8 cellular contexts compared by ENCODE assay signal in genomic region chr6:83884523-83884922, GRCh38. TPM values are rescaled to one million over a fixed set of nuclear protein-coding genes. Genes with fewer than 3 reads are reported as not detected.
A peak's percentile ranks its signal among the peaks of the same experiment; 100 is the strongest.
DNase-seq lines count a peak whose midpoint lies in the region; ATAC-seq and TF ChIP-seq lines count a peak whose summit lies in the region.

No MANE protein-coding gene starts in this region.

- H4K20me1 ChIP-seq in OCI-LY7 (ENCODE audit: insufficient read depth, low read length): peaks cover 30% of the 10 kb centered on the region

- no peak overlapping the region for H3K4me3 Mint-ChIP-seq in activated T-cell treated with anti-CD3 and anti-CD28 coated beads, Interleukin-2, amount 50 U/mL, for 4 hours

- H3K27me3 Mint-ChIP-seq in activated T-cell treated with anti-CD3 and anti-CD28 coated beads, Interleukin-2, amount 50 U/mL, for 4 hours (ENCODE audit: low read depth): no peaks in the 10 kb centered on the region

- POLR2A ChIA-PET in OCI-LY7 (lab: Charles Lee): no interaction called here

- peaks cover 15% of the 10 kb centered on the region for H3K4me1 Mint-ChIP-seq in activated T-cell treated with anti-CD3 and anti-CD28 coated beads, Interleukin-2, amount 50 U/mL, for 4 hours (ENCODE audit: low read depth)

- no peak overlapping the region for H3K4me3 ChIP-seq in OCI-LY7 (ENCODE audit: low read depth, low read length, poor library complexity, severe bottlenecking)

- peak; percentile 58 to 59 for ATAC-seq in activated T-cell treated with anti-CD3 and anti-CD28 coated beads, Interleukin-2, amount 50 U/mL, for 4 hours
- ATAC-seq in GM21737 (IDR thresholded peaks at IDR 0.05; ENCODE audit: unreplicated experiment): peak; percentile 56

- H3K9me2 ChIP-seq in OCI-LY7 (ENCODE audit: insufficient read depth, low read length): no peaks in the 10 kb centered on the region

- no peaks in the 10 kb centered on the region for H3K9me3 Mint-ChIP-seq in activated T-cell treated with anti-CD3 and anti-CD28 coated beads, Interleukin-2, amount 50 U/mL, for 4 hours

- peaks cover 29% of the 10 kb centered on the region; the same call in 1 of the 2 replicates for H3K79me2 ChIP-seq in OCI-LY7 (ENCODE audit: insufficient read depth, low read depth, low read length)

- no peak overlapping the region for H2AFZ ChIP-seq in OCI-LY7 (ENCODE audit: low read length)

- no peak overlapping the region for H3K27ac ChIP-seq in OCI-LY7 (ENCODE audit: low read depth, low read length, poor library complexity, severe bottlenecking)

- intact Hi-C loops in OCI-LY7 (cut with micrococcal nuclease; ENCODE audit: unreplicated experiment): loop anchor here (2.0 kb wide), 1 partner anchor 336 kb away; no protein-coding TSS in a partner anchor

- peak; percentile 88 for TF ChIP-seq CTCF in OCI-LY7 (conservative IDR thresholded peaks at IDR 0.05; ENCODE audit: low read length)

- no peaks in the 10 kb centered on the region for H3K9me3 ChIP-seq in OCI-LY7 (ENCODE audit: low read length)

- H3K36me3 ChIP-seq in OCI-LY7 (ENCODE audit: insufficient read depth, low read length): 0 out of 2 replicates have a peak, but pooled peaks cover 4% of the 10 kb centered on the region

- H3K36me3 Mint-ChIP-seq in activated T-cell treated with anti-CD3 and anti-CD28 coated beads, Interleukin-2, amount 50 U/mL, for 4 hours (ENCODE audit: insufficient read depth): no peaks in the 10 kb centered on the region

- peaks cover 5% of the 10 kb centered on the region for H3K4me1 ChIP-seq in OCI-LY7 (ENCODE audit: insufficient read depth, low read length, poor library complexity, severe bottlenecking)

- BruUV-seq in OCI-LY7 (replicated peaks; lab: Mats Ljungman, UMichigan): no TSS peak

- H3K4me2 ChIP-seq in OCI-LY7 (ENCODE audit: low read length): no peak overlapping the region

- no peak for DNase-seq in activated T-cell treated with anti-CD3 and anti-CD28 coated beads, Interleukin-2, amount 50 U/mL, for 4 hours
- DNase-seq in activated T-cell treated with anti-CD3 and anti-CD28 coated beads, Interleukin-2, amount 50 U/mL, for 48 hours: no peak
- peak; percentile 21 for DNase-seq in HuH-7.5 (ENCODE audit: low spot score)
- peak; percentile 59 for DNase-seq in OCI-LY7 (ENCODE audit: low spot score)
- DNase-seq in dermis microvascular lymphatic vessel endothelial cell (ENCODE audit: low read depth in 2 of 2): peak; percentile 49 to 69
- DNase-seq in myocyte (ENCODE audit: low read depth): peak; percentile 61
- DNase-seq in activated CD8-positive, alpha-beta memory T cell treated with anti-CD3 and anti-CD28 coated beads, Interleukin-2, amount 50 U/mL, for 4 hours: no peak

- CTCF ChIA-PET in OCI-LY7 (lab: Charles Lee; ENCODE audit: unreplicated experiment): no interaction called here

RNA-seq across cellular contexts. Expression of gene CYB5R4, which starts 25.0 kb away (rescaled TPM):
- 10 to 100 TPM; 25.8 to 30.9 (median 27.7) TPM for total RNA-seq in activated T-cell treated with anti-CD3 and anti-CD28 coated beads, Interleukin-2, amount 50 U/mL, for 4 hours
- total RNA-seq in OCI-LY7 (2014; rRNA removed; shearing (Covaris generic)): 15.7 and 16.2 TPM in 2 replicates
- total RNA-seq in OCI-LY7 (2022) (33.1 and 34.8 TPM in 2 replicates), dermis microvascular lymphatic vessel endothelial cell (2.2 and 2.8 TPM in 2 replicates), myocyte (17.7 and 24.6 TPM in 2 replicates)
- 8.2 TPM for polyA plus RNA-seq in myocyte (2012)

RNA-seq across cellular contexts. Expression of gene RIPPLY2, which starts 31.4 kb away (rescaled TPM):
- not detected for total RNA-seq in activated T-cell treated with anti-CD3 and anti-CD28 coated beads, Interleukin-2, amount 50 U/mL, for 4 hours
- not detected in 2 replicates for total RNA-seq in OCI-LY7 (2014; rRNA removed; shearing (Covaris generic))
- not detected in 2 replicates for total RNA-seq in OCI-LY7 (2022)
- total RNA-seq in dermis microvascular lymphatic vessel endothelial cell: 0.13 and 0.51 TPM in 2 replicates
- total RNA-seq in myocyte: not detected in 2 replicates
- not detected for polyA plus RNA-seq in myocyte (2012)

Comparison
In these comparisons a context has a peak if more than half of its experiments do, and no peak if none do; other contexts are left out.
1. DNase-seq: peak in HuH-7.5 (single experiment), OCI-LY7 (single experiment), dermis microvascular lymphatic vessel endothelial cell (2 of 2) and myocyte (single experiment); none in activated T-cell treated with anti-CD3 and anti-CD28 coated beads, Interleukin-2, amount 50 U/mL, for 4 hours (single experiment), activated T-cell treated with anti-CD3 and anti-CD28 coated beads, Interleukin-2, amount 50 U/mL, for 48 hours (0 of 2) and activated CD8-positive, alpha-beta memory T cell treated with anti-CD3 and anti-CD28 coated beads, Interleukin-2, amount 50 U/mL, for 4 hours (single experiment).